1 cellular context compared by ENCODE assay signal in the genomic region with DNA sequence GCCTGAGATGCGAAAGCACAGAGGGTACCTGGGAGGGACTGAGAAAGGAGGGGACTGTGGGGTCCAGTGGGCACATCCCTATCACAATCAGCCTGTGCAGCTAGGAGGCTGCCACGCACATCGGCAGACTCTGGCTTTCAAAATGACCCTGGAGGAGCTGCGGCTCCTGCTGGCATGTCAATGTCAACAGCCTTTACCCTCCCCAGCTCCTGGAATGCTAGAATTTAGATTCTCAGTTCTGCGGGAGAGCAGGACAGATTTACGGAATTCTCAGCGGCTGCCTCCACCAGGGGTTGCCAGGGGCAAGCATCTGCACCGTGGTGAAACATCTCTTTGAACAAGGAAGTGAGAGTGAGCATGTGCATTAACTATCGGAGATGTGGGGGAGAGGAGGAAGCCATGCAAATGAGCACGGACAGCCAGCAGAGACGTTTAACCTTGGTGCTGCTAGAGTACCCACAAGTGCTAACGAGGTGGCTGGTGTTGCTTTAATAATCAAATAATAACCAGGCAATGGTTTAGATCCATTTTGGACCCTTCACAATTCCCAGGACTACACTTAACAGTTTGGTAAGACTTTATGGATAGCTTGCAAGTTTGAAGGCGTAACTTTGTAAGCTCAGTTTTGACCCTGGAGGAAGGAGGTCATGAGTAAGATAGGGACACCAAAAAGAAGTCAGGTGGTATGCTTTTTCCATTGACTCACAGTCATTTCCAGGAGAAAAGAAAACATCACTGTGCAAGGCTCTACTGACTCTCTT.
TF ChIP-seq lines count a peak whose summit lies in the region.

No MANE protein-coding gene starts in this region.

TF ChIP-seq in GM23338, 12 proteins besides CTCF, POLR2A, EP300 and RAD21 (continued from another document):
- TF ChIP-seq, protein P1, sequence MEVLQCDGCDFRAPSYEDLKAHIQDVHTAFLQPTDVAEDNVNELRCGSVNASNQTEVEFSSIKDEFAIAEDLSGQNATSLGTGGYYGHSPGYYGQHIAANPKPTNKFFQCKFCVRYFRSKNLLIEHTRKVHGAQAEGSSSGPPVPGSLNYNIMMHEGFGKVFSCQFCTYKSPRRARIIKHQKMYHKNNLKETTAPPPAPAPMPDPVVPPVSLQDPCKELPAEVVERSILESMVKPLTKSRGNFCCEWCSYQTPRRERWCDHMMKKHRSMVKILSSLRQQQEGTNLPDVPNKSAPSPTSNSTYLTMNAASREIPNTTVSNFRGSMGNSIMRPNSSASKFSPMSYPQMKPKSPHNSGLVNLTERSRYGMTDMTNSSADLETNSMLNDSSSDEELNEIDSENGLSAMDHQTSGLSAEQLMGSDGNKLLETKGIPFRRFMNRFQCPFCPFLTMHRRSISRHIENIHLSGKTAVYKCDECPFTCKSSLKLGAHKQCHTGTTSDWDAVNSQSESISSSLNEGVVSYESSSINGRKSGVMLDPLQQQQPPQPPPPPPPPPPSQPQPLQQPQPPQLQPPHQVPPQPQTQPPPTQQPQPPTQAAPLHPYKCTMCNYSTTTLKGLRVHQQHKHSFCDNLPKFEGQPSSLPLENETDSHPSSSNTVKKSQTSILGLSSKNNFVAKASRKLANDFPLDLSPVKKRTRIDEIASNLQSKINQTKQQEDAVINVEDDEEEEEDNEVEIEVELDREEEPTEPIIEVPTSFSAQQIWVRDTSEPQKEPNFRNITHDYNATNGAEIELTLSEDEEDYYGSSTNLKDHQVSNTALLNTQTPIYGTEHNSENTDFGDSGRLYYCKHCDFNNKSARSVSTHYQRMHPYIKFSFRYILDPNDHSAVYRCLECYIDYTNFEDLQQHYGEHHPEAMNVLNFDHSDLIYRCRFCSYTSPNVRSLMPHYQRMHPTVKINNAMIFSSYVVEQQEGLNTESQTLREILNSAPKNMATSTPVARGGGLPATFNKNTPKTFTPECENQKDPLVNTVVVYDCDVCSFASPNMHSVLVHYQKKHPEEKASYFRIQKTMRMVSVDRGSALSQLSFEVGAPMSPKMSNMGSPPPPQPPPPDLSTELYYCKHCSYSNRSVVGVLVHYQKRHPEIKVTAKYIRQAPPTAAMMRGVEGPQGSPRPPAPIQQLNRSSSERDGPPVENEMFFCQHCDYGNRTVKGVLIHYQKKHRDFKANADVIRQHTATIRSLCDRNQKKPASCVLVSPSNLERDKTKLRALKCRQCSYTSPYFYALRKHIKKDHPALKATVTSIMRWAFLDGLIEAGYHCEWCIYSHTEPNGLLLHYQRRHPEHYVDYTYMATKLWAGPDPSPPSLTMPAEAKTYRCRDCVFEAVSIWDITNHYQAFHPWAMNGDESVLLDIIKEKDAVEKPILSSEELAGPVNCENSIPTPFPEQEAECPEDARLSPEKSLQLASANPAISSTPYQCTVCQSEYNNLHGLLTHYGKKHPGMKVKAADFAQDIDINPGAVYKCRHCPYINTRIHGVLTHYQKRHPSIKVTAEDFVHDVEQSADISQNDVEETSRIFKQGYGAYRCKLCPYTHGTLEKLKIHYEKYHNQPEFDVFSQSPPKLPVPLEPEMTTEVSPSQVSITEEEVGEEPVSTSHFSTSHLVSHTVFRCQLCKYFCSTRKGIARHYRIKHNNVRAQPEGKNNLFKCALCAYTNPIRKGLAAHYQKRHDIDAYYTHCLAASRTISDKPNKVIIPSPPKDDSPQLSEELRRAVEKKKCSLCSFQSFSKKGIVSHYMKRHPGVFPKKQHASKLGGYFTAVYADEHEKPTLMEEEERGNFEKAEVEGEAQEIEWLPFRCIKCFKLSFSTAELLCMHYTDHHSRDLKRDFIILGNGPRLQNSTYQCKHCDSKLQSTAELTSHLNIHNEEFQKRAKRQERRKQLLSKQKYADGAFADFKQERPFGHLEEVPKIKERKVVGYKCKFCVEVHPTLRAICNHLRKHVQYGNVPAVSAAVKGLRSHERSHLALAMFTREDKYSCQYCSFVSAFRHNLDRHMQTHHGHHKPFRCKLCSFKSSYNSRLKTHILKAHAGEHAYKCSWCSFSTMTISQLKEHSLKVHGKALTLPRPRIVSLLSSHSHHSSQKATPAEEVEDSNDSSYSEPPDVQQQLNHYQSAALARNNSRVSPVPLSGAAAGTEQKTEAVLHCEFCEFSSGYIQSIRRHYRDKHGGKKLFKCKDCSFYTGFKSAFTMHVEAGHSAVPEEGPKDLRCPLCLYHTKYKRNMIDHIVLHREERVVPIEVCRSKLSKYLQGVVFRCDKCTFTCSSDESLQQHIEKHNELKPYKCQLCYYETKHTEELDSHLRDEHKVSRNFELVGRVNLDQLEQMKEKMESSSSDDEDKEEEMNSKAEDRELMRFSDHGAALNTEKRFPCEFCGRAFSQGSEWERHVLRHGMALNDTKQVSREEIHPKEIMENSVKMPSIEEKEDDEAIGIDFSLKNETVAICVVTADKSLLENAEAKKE (CRISPR knock-in tag; IDR thresholded peaks at IDR 0.05): no peak
- TF ChIP-seq EZH2phosphoT487 (IDR thresholded peaks at IDR 0.05; ENCODE audit: unreplicated experiment) (no peak), JUNB (IDR thresholded peaks at IDR 0.05; ENCODE audit: unreplicated experiment) (no peak)
TF ChIP-seq in GM23338: peak in this region for 0.
